Comparison of ENCODE assay signal across 13 cellular contexts in the genomic region with DNA sequence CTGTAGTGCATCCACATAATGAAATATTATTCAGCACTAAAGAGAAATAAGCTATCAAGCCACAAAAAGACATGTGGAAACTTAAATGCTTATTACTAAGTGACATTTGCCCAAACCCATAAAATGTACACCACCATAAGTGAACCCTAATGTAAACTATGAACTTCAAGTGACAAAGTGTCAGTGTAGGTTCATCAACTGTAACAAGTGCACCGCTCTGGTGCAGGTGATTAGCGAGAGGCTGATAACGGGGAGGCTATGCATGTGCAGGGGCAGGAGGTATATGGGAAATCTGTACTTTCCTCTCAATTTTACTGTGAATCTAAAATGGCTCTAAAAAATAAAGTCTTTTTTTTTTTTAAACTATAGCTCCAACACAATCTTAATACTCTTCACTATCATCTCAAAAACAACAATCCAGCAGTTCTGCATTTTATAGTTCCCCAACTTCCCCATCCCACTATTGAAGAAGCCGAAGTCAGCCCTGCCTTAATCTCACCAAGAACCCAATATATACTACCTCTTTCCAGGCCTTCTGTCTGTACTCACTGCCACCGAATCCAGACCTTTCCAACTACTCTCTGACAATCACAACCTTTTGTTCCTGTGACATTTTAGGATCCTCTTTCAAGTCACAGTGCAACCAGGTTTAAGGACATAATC. TPM values are rescaled to one million over a fixed set of nuclear protein-coding genes. Genes with fewer than 3 reads are reported as not detected.
DNase-seq lines count a peak whose midpoint lies in the region; ATAC-seq, FAIRE-seq and TF ChIP-seq lines count a peak whose summit lies in the region.
"Had no signal": no experiment of that assay in that cellular context is flagged by ENCODE, and none has a peak within 500 bp of the region (broad histone marks: within the 10 kb centered on the region; RNA-seq: fewer than 3 reads in every experiment).

No MANE protein-coding gene starts in this region.

- H3K27me3 Mint-ChIP-seq in stimulated activated naive CD8-positive, alpha-beta T cell treated with anti-CD3 and anti-CD28 coated beads, Interleukin-15, Interleukin-2, amounts not matched to agents 100 ng/mL and 50 ng/mL, for 24 hours: no peaks in the 10 kb centered on the region

- TF ChIP-seq CTCF in esophagus squamous epithelium (IDR thresholded peaks at IDR 0.05) (no peak), D721Med (IDR thresholded peaks at IDR 0.05; ENCODE audit: insufficient read depth, missing control alignments) (no peak)

- peaks cover 92% of the 10 kb centered on the region for H3K4me1 Mint-ChIP-seq in stimulated activated naive CD8-positive, alpha-beta T cell treated with anti-CD3 and anti-CD28 coated beads, Interleukin-15, Interleukin-2, amounts not matched to agents 100 ng/mL and 50 ng/mL, for 24 hours (ENCODE audit: low read depth)

- H3K9me3 Mint-ChIP-seq in stimulated activated naive CD8-positive, alpha-beta T cell treated with anti-CD3 and anti-CD28 coated beads, Interleukin-15, Interleukin-2, amounts not matched to agents 100 ng/mL and 50 ng/mL, for 24 hours: no peaks in the 10 kb centered on the region

- no peak for DNase-seq in stimulated activated naive CD8-positive, alpha-beta T cell treated with anti-CD3 and anti-CD28 coated beads, Interleukin-15, Interleukin-2, amounts not matched to agents 100 U/mL and 50 U/mL, for 24 hours
- peak; percentile 62 for DNase-seq in SKM-1 treated with dmso at 0.1 percent for 144 hours (lab: John Stamatoyannopoulos, UW; ENCODE audit: unreplicated experiment)
- DNase-seq in esophagus squamous epithelium (lab: John Stamatoyannopoulos, UW): no peak
- DNase-seq in RCC 7860 (ENCODE audit: low spot score): no peak
- DNase-seq in NCI-H510A treated with DMSO at 0.1 percent for 48 hours (lab: John Stamatoyannopoulos, UW): no peak
- DNase-seq in DMS79 treated with DMSO at 0.1 percent for 48 hours (lab: John Stamatoyannopoulos, UW): no peak
- no peak for DNase-seq in D721Med (ENCODE audit: insufficient read length, low spot score)
- DNase-seq: activated CD4-positive, alpha-beta T cell treated with anti-CD3 and anti-CD28 coated beads, Interleukin-2, amount 50 U/mL, for 4 hours; hippocampal formation; SHP77; tibial artery had no signal

- H3K27ac ChIP-seq in esophagus squamous epithelium: peak overlapping the region in 3 of 4 donors; percentile 3 to 91 (median 90)
- H3K27ac ChIP-seq: tibial artery had no signal

- 87 to 91% methylated on average over 5 of the region's 5 CpGs for WGBS in esophagus squamous epithelium, 2 donors

- peaks cover 0 to 17% (median 4%) of the 10 kb centered on the region in 3 donors for H3K36me3 ChIP-seq in esophagus squamous epithelium
- H3K36me3 ChIP-seq: tibial artery had no signal

- intact Hi-C loops in esophagus squamous epithelium (cut with DNase I): no loop called here

- no peak for TF ChIP-seq POLR2A in esophagus squamous epithelium (IDR thresholded peaks at IDR 0.05)

- peak overlapping the region; percentile 64 for H3K27ac Mint-ChIP-seq in stimulated activated naive CD8-positive, alpha-beta T cell treated with anti-CD3 and anti-CD28 coated beads, Interleukin-15, Interleukin-2, amounts not matched to agents 100 ng/mL and 50 ng/mL, for 24 hours

- H3K36me3 Mint-ChIP-seq in stimulated activated naive CD8-positive, alpha-beta T cell treated with anti-CD3 and anti-CD28 coated beads, Interleukin-15, Interleukin-2, amounts not matched to agents 100 ng/mL and 50 ng/mL, for 24 hours (ENCODE audit: low read depth): peaks cover 39% of the 10 kb centered on the region

- no peaks in the 10 kb centered on the region for H3K27me3 ChIP-seq in esophagus squamous epithelium
- H3K27me3 ChIP-seq: tibial artery had no signal

- no peak for FAIRE-seq in RCC 7860 (lab: Jason Lieb, UNC)
- no peak for FAIRE-seq in D721Med (lab: Jason Lieb, UNC)
- FAIRE-seq: endometrium had no signal

- H3K4me3 ChIP-seq in esophagus squamous epithelium: no peak overlapping the region
- H3K4me3 ChIP-seq: tibial artery had no signal

- ATAC-seq in stimulated activated naive CD8-positive, alpha-beta T cell treated with anti-CD3 and anti-CD28 coated beads, Interleukin-15, Interleukin-2, amounts not matched to agents 100 U/mL and 50 U/mL, for 24 hours: no peak

- H3K4me3 Mint-ChIP-seq in stimulated activated naive CD8-positive, alpha-beta T cell treated with anti-CD3 and anti-CD28 coated beads, Interleukin-15, Interleukin-2, amounts not matched to agents 100 ng/mL and 50 ng/mL, for 24 hours: no peak overlapping the region

- H3K4me1 ChIP-seq in esophagus squamous epithelium: peaks cover 10 to 84% (median 21%) of the 10 kb centered on the region in 3 donors

- H3K9me3 ChIP-seq in esophagus squamous epithelium: no peaks in the 10 kb centered on the region
- H3K9me3 ChIP-seq: tibial artery had no signal

RNA-seq across cellular contexts. Expression of a gene that starts 22.6 kb away (rescaled TPM):
- total RNA-seq in esophagus squamous epithelium: 10 to 100 TPM; 61.9 to 84.5 (median 71.5) TPM
